Comparison of ENCODE assay signal across 1 cellular context in the genomic region with DNA sequence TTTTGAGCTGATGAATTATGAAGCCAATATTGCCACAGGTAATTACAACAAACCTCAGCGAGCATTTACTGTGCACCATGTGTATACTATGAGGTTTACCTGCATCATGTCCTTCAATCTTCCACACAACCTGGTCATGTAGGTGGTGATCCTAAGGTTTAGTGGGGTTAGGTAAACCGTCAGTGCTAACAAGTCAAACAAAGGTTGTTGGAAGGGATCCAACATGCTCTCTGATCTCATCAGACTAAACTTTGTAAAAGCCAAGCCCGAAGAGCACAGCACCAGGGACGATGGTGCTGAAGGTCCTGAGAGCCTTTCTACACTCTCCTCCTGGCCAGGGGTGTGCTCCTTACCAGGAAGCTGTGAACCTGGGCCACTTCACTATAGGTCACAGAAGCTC.
TF ChIP-seq lines count a peak whose summit lies in the region.

No MANE protein-coding gene starts in this region.

TF ChIP-seq in HepG2, 621 proteins besides CTCF, POLR2A, EP300 and RAD21 (continued from another document):
- no peak for TF ChIP-seq ZNF768 (CRISPR knock-in tag; IDR thresholded peaks at IDR 0.05)
- TF ChIP-seq, protein P1, sequence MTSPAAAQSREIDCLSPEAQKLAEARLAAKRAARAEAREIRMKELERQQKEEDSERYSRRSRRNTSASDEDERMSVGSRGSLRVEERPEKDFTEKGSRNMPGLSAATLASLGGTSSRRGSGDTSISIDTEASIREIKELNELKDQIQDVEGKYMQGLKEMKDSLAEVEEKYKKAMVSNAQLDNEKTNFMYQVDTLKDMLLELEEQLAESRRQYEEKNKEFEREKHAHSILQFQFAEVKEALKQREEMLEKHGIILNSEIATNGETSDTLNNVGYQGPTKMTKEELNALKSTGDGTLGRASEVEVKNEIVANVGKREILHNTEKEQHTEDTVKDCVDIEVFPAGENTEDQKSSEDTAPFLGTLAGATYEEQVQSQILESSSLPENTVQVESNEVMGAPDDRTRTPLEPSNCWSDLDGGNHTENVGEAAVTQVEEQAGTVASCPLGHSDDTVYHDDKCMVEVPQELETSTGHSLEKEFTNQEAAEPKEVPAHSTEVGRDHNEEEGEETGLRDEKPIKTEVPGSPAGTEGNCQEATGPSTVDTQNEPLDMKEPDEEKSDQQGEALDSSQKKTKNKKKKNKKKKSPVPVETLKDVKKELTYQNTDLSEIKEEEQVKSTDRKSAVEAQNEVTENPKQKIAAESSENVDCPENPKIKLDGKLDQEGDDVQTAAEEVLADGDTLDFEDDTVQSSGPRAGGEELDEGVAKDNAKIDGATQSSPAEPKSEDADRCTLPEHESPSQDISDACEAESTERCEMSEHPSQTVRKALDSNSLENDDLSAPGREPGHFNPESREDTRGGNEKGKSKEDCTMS (CRISPR knock-in tag; conservative IDR thresholded peaks at IDR 0.05) = no peak
- TF ChIP-seq, protein P2, sequence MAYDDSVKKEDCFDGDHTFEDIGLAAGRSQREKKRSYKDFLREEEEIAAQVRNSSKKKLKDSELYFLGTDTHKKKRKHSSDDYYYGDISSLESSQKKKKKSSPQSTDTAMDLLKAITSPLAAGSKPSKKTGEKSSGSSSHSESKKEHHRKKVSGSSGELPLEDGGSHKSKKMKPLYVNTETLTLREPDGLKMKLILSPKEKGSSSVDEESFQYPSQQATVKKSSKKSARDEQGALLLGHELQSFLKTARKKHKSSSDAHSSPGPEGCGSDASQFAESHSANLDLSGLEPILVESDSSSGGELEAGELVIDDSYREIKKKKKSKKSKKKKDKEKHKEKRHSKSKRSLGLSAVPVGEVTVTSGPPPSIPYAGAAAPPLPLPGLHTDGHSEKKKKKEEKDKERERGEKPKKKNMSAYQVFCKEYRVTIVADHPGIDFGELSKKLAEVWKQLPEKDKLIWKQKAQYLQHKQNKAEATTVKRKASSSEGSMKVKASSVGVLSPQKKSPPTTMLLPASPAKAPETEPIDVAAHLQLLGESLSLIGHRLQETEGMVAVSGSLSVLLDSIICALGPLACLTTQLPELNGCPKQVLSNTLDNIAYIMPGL (CRISPR knock-in tag; IDR thresholded peaks at IDR 0.05; ENCODE audit: borderline replicate concordance in 1 of 2, low read depth in 1 of 2) = 0 out of 4 replicates have a peak, but pooled peaks of 1 of the 2 experiments have one; percentile 23
- TF ChIP-seq ZNF446 (CRISPR knock-in tag; IDR thresholded peaks at IDR 0.05) = no peak
- 0 out of 2 replicates have a peak, but pooled peaks have one; percentile 28 for TF ChIP-seq RXRB (CRISPR knock-in tag; IDR thresholded peaks at IDR 0.05; ENCODE audit: borderline replicate concordance)
- TF ChIP-seq, protein P3, sequence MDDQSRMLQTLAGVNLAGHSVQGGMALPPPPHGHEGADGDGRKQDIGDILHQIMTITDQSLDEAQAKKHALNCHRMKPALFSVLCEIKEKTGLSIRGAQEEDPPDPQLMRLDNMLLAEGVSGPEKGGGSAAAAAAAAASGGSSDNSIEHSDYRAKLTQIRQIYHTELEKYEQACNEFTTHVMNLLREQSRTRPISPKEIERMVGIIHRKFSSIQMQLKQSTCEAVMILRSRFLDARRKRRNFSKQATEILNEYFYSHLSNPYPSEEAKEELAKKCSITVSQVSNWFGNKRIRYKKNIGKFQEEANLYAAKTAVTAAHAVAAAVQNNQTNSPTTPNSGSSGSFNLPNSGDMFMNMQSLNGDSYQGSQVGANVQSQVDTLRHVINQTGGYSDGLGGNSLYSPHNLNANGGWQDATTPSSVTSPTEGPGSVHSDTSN (CRISPR knock-in tag; IDR thresholded peaks at IDR 0.05; ENCODE audit: borderline replicate concordance) = no peak
- TF ChIP-seq ZNF44 (CRISPR knock-in tag; IDR thresholded peaks at IDR 0.05) = no peak
- no peak for TF ChIP-seq HOXD1 (CRISPR knock-in tag; IDR thresholded peaks at IDR 0.05)
- TF ChIP-seq MIER3 (CRISPR knock-in tag; IDR thresholded peaks at IDR 0.05; ENCODE audit: borderline replicate concordance) = 0 out of 2 replicates have a peak, but pooled peaks have one; percentile 32
- TF ChIP-seq PPARG (CRISPR knock-in tag; conservative IDR thresholded peaks at IDR 0.05) = no peak
- TF ChIP-seq TARDBP (CRISPR knock-in tag; IDR thresholded peaks at IDR 0.05) = 0 out of 2 replicates have a peak, but pooled peaks have one; percentile 22
